In genomic region chr3:138396752-138397410, GRCh38 we compare ENCODE assay signal across 20 cellular contexts. TPM values are rescaled to one million over a fixed set of nuclear protein-coding genes. Genes with fewer than 3 reads are reported as not detected.
DNase-seq lines count a peak whose midpoint lies in the region; ATAC-seq and TF ChIP-seq lines count a peak whose summit lies in the region.
"Had no signal": no experiment of that assay in that cellular context is flagged by ENCODE, and none has a peak within 500 bp of the region (broad histone marks: within the 10 kb centered on the region; RNA-seq: fewer than 3 reads in every experiment).

No MANE protein-coding gene starts in this region.

- H3K23ac ChIP-seq in mesendoderm (ENCODE audit: low read length) = no peak overlapping the region

- H2AK5ac ChIP-seq in mesendoderm (ENCODE audit: low read length) = no peak overlapping the region

- no peak overlapping the region for H3K56ac ChIP-seq in mesendoderm (ENCODE audit: low read length)

- no peak overlapping the region for H3K18ac ChIP-seq in mesendoderm (ENCODE audit: low read length)

- H3K4ac ChIP-seq in mesendoderm (ENCODE audit: low read depth, low read length) = no peak overlapping the region

- H3K79me1 ChIP-seq in mesendoderm (ENCODE audit: low read length) = no peaks in the 10 kb centered on the region

- no peak overlapping the region for H2BK15ac ChIP-seq in mesendoderm (replicated peaks; ENCODE audit: low read depth)

- H3K9me3 ChIP-seq in Caco-2 = no peaks in the 10 kb centered on the region

- H3K4me1 Mint-ChIP-seq in Caco-2 (ENCODE audit: low read depth, unreplicated experiment) = peaks cover 32% of the 10 kb centered on the region
- H3K4me1 Mint-ChIP-seq: naive thymus-derived CD4-positive, alpha-beta T cell had no signal

- H3K27me3 ChIP-seq in Caco-2 (replicated peaks; ENCODE audit: control insufficient read depth, insufficient read depth, low read length) = no peaks in the 10 kb centered on the region
- no peaks in the 10 kb centered on the region for H3K27me3 ChIP-seq in mesendoderm (ENCODE audit: insufficient read depth, low read length, poor library complexity)

- H3K27ac ChIP-seq in cingulate gyrus (ENCODE audit: low read depth, low read length) = peak overlapping the region; percentile 10
- no peak overlapping the region for H3K27ac ChIP-seq in mesendoderm (ENCODE audit: low read depth, low read length)

- no peak overlapping the region for H4K8ac ChIP-seq in mesendoderm (ENCODE audit: low read depth, low read length)

- H3K36me3 ChIP-seq in Caco-2 (ENCODE audit: control insufficient read depth, insufficient read depth, low read length) = no peaks in the 10 kb centered on the region
- H3K36me3 ChIP-seq in mesendoderm (ENCODE audit: control insufficient read depth, insufficient read depth, low read length) = no peaks in the 10 kb centered on the region

- no peak overlapping the region for H2BK5ac ChIP-seq in mesendoderm (ENCODE audit: low read length)

- H3K9me3 Mint-ChIP-seq in Caco-2 (ENCODE audit: unreplicated experiment) = no peaks in the 10 kb centered on the region
- H3K9me3 Mint-ChIP-seq: activated T-cell treated with anti-CD3 and anti-CD28 coated beads, Interleukin-2, amount 50 U/mL, for 24 hours; naive thymus-derived CD4-positive, alpha-beta T cell had no signal

- DNase-seq in Caco-2 = no peak
- DNase-seq in KBM-7 = peak; percentile 35
- peak; percentile 10 for DNase-seq in mesendoderm
- DNase-seq in NCI-H1436 (lab: John Stamatoyannopoulos, UW) = no peak
- no peak for DNase-seq in glomerular visceral epithelial cell (ENCODE audit: extremely low spot score)
- DNase-seq: activated T-cell treated with anti-CD3 and anti-CD28 coated beads, Interleukin-2, amount 50 U/mL, for 24 hours; amniotic stem cell; dermis blood vessel endothelial cell; kidney glomerular epithelial cell; naive thymus-derived CD4-positive, alpha-beta T cell; NCI-H1436 treated with DMSO at 0.1 percent for 48 hours; NCI-H2107; NCI-H446 treated with DMSO at 0.1 percent for 48 hours; NK-92 treated with Interleukin-12 subunit alpha and Interleukin-12 subunit beta, amount 100 ng/mL, for 24 hours; occipital lobe had no signal

- POLR2A ChIA-PET in Caco-2 (lab: Charles Lee) = no interaction called here

- H3K4me3 ChIP-seq in Caco-2 (ENCODE audit: low read depth, low read length) (no peak overlapping the region), mesendoderm (ENCODE audit: low read length) (no peak overlapping the region)

- no peaks in the 10 kb centered on the region for H3K27me3 Mint-ChIP-seq in Caco-2 (ENCODE audit: insufficient read depth, unreplicated experiment)
- H3K27me3 Mint-ChIP-seq: activated T-cell treated with anti-CD3 and anti-CD28 coated beads, Interleukin-2, amount 50 U/mL, for 24 hours had no signal

- intact Hi-C loops in Caco-2 (cut with micrococcal nuclease; ENCODE audit: unreplicated experiment) = no loop called here

- no peak overlapping the region for H3K9ac ChIP-seq in mesendoderm (ENCODE audit: low read length)

- H3K36me3 Mint-ChIP-seq in Caco-2 (ENCODE audit: insufficient read depth, unreplicated experiment) = no peaks in the 10 kb centered on the region
- H3K36me3 Mint-ChIP-seq: naive thymus-derived CD4-positive, alpha-beta T cell had no signal

- peak overlapping the region; percentile 31 for H3K27ac Mint-ChIP-seq in Caco-2 (ENCODE audit: unreplicated experiment)
- H3K27ac Mint-ChIP-seq: activated T-cell treated with anti-CD3 and anti-CD28 coated beads, Interleukin-2, amount 50 U/mL, for 24 hours; naive thymus-derived CD4-positive, alpha-beta T cell had no signal

- in situ Hi-C loops in KBM-7 (cut with MboI; ENCODE audit: low pct_unique_long_range_greater_than_20kb, low sequenced_read_pairs) = no loop called here

- H3K4me2 ChIP-seq in mesendoderm (ENCODE audit: low read length) = no peak overlapping the region

- no peak overlapping the region for H3K4me3 Mint-ChIP-seq in Caco-2 (ENCODE audit: unreplicated experiment)
- H3K4me3 Mint-ChIP-seq: activated T-cell treated with anti-CD3 and anti-CD28 coated beads, Interleukin-2, amount 50 U/mL, for 24 hours; naive thymus-derived CD4-positive, alpha-beta T cell had no signal

- no peak overlapping the region for H2BK120ac ChIP-seq in mesendoderm (ENCODE audit: low read depth, low read length)

- CTCF ChIA-PET in Caco-2 (lab: Charles Lee) = interaction anchor here (0.6 kb wide), 1 partner anchor 54 kb away, joined by 3 read pairs; no protein-coding TSS in a partner anchor

- no TSS peak for BruUV-seq in Caco-2 (replicated peaks; lab: Mats Ljungman, UMichigan)

- no peak for TF ChIP-seq CTCF in Caco-2 (IDR thresholded peaks at IDR 0.05; ENCODE audit: insufficient read depth in 1 of 2, low read depth in 1 of 2, low read length in 1 of 2, severe bottlenecking in 1 of 2, unreplicated experiment in 1 of 2)

- H3K4me1 ChIP-seq in Caco-2 (peaks cover 30% of the 10 kb centered on the region), mesendoderm (ENCODE audit: control insufficient read depth, low read depth, low read length) (peaks cover 5% of the 10 kb centered on the region)

- ATAC-seq in GM18861 (IDR thresholded peaks at IDR 0.05; ENCODE audit: unreplicated experiment) = no peak
- ATAC-seq: naive thymus-derived CD4-positive, alpha-beta T cell had no signal

- H3K79me2 ChIP-seq in mesendoderm (ENCODE audit: control insufficient read depth, insufficient read depth, low read length) = no peaks in the 10 kb centered on the region

- no peak overlapping the region for H4K5ac ChIP-seq in mesendoderm (ENCODE audit: low read length)

- no CpG with 5 or more reads among the region's 14 CpGs for WGBS in mesendoderm (ENCODE audit: extremely low coverage, insufficient coverage, low lambda C conversion rate)

RNA-seq across cellular contexts. Expression of gene ESYT3, which starts 37.5 kb away (rescaled TPM):
- total RNA-seq in Caco-2 (2022) = 5.7 and 7.6 TPM in 2 replicates
- polyA plus RNA-seq in mesendoderm (2013, experiment 1 of 2) = 1.9 TPM
- 1.9 TPM for polyA plus RNA-seq in mesendoderm (2013, experiment 2 of 2)
- total RNA-seq: dermis blood vessel endothelial cell had no signal
- polyA plus RNA-seq: fibroblast of lung had no signal

RNA-seq across cellular contexts. Expression of gene MRAS, which starts 48.5 kb away (rescaled TPM):
- 8.5 and 11.4 TPM in 2 replicates for total RNA-seq in Caco-2 (2022)
- polyA plus RNA-seq in mesendoderm (2013, experiment 1 of 2) = 9.5 TPM
- polyA plus RNA-seq in mesendoderm (2013, experiment 2 of 2) = 7.3 TPM
- total RNA-seq: activated CD8-positive, alpha-beta memory T cell treated with anti-CD3 and anti-CD28 coated beads for 36 hours; T-helper 1 cell treated with Interleukin-12 subunit alpha and Interleukin-12 subunit beta and Interleukin-4 antibody, amounts not matched to agents 30 ng/mL and 1 ng/mL, for 36 hours had no signal
- polyA plus RNA-seq: naive thymus-derived CD4-positive, alpha-beta T cell had no signal

Comparison
In these comparisons a context has a peak if more than half of its experiments do, and no peak if none do; other contexts are left out.
1. DNase-seq: peak in KBM-7 (single experiment) and mesendoderm (single experiment); none in Caco-2 (0 of 2), NCI-H1436 (single experiment) and glomerular visceral epithelial cell (single experiment).